Comparison of ENCODE assay signal across 20 cellular contexts in the genomic region with DNA sequence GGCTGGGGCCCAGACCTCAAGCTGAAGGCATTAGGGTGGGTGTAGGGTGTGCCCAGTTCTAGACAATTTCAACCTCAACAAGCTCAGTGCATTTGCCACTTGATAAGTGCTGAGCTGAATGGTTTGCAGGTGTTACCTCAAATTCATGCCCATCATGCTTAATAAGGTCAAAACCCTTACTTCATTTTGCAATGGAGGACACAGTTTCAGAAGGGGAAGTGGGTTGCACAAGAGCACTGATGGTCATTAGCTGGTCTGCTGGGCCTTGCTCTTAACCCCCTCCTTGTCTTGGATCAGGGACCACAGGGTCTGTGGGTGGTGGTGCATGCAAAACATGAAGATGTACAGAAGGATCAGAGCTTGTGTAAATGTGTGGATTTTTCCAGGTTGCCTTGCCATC.
A peak's percentile ranks its signal among the peaks of the same experiment; 100 is the strongest.
DNase-seq lines count a peak whose midpoint lies in the region; ATAC-seq and TF ChIP-seq lines count a peak whose summit lies in the region.
"Had no signal": no experiment of that assay in that cellular context is flagged by ENCODE, and none has a peak within 500 bp of the region (broad histone marks: within the 10 kb centered on the region; RNA-seq: fewer than 3 reads in every experiment).

No MANE protein-coding gene starts in this region.

- H3K4me1 Mint-ChIP-seq in CD14-positive monocyte = peaks cover 82% of the 10 kb centered on the region
- H3K4me1 Mint-ChIP-seq in stimulated activated memory B cell treated with anti-CD40 and anti-IgM and Interleukin-4, amounts not matched to agents 10 μg/mL and 1 μg/mL and 100 μg/mL, for 72 hours = peaks cover 62% of the 10 kb centered on the region
- H3K4me1 Mint-ChIP-seq in activated CD8-positive, alpha-beta T cell treated with anti-CD3 and anti-CD28 coated beads, Interleukin-2, amount 10 ng/mL, durations not matched to agents 7 days and 5 days (ENCODE audit: low read depth) = peaks cover 5% of the 10 kb centered on the region
- H3K4me1 Mint-ChIP-seq: stimulated activated effector memory CD8-positive, alpha-beta T cell treated with anti-CD3 and anti-CD28 coated beads, Interleukin-12 subunit alpha, Interleukin-12 subunit beta, amount 100 ng/mL, for 72 hours; T-helper 17 cell had no signal

- peaks cover 8 to 33% (median 21%) of the 10 kb centered on the region in 7 donors for H3K9me3 Mint-ChIP-seq in CD14-positive monocyte
- H3K9me3 Mint-ChIP-seq in stimulated activated memory B cell treated with anti-CD40 and anti-IgM and Interleukin-4, amounts not matched to agents 10 μg/mL and 1 μg/mL and 100 μg/mL, for 72 hours = peaks cover 13% of the 10 kb centered on the region
- peaks cover 8% of the 10 kb centered on the region for H3K9me3 Mint-ChIP-seq in activated CD8-positive, alpha-beta T cell treated with anti-CD3 and anti-CD28 coated beads, Interleukin-2, amount 10 ng/mL, durations not matched to agents 7 days and 5 days (ENCODE audit: insufficient read depth)

- intact Hi-C loops in CD14-positive monocyte (cut with micrococcal nuclease) = loop anchor here in 1 of 2 donors (5.0 kb wide), 1 partner anchor 68 kb away; no protein-coding TSS in a partner anchor

- CTCF ChIA-PET in activated CD8-positive, alpha-beta T cell treated with anti-CD3 and anti-CD28 coated beads, Interleukin-2, amount 10 ng/mL, durations not matched to agents 7 days and 5 days (lab: Charles Lee) = interaction anchor here (1.4 kb wide), 1 partner anchor 31 kb away, joined by 3 read pairs; no protein-coding TSS in a partner anchor

- no peak for TF ChIP-seq CTCF in CD14-positive monocyte (IDR thresholded peaks at IDR 0.05)

- H3K36me3 Mint-ChIP-seq in CD14-positive monocyte = peaks cover 20 to 26% of the 10 kb centered on the region in 2 donors
- peaks cover 24% of the 10 kb centered on the region for H3K36me3 Mint-ChIP-seq in stimulated activated memory B cell treated with anti-CD40 and anti-IgM and Interleukin-4, amounts not matched to agents 10 μg/mL and 1 μg/mL and 100 μg/mL, for 72 hours
- H3K36me3 Mint-ChIP-seq in activated CD8-positive, alpha-beta T cell treated with anti-CD3 and anti-CD28 coated beads, Interleukin-2, amount 10 ng/mL, durations not matched to agents 7 days and 5 days (ENCODE audit: low read depth) = no peaks in the 10 kb centered on the region
- H3K36me3 Mint-ChIP-seq: stimulated activated effector memory CD8-positive, alpha-beta T cell treated with anti-CD3 and anti-CD28 coated beads, Interleukin-12 subunit alpha, Interleukin-12 subunit beta, amount 100 ng/mL, for 72 hours had no signal

- H3K4me3 Mint-ChIP-seq in CD14-positive monocyte = peak overlapping the region; percentile 9 to 52
- no peak overlapping the region for H3K4me3 Mint-ChIP-seq in stimulated activated memory B cell treated with anti-CD40 and anti-IgM and Interleukin-4, amounts not matched to agents 10 μg/mL and 1 μg/mL and 100 μg/mL, for 72 hours
- no peak overlapping the region for H3K4me3 Mint-ChIP-seq in activated CD8-positive, alpha-beta T cell treated with anti-CD3 and anti-CD28 coated beads, Interleukin-2, amount 10 ng/mL, durations not matched to agents 7 days and 5 days
- H3K4me3 Mint-ChIP-seq: activated naive CD8-positive, alpha-beta T cell; nephron; stimulated activated effector memory CD8-positive, alpha-beta T cell treated with anti-CD3 and anti-CD28 coated beads, Interleukin-12 subunit alpha, Interleukin-12 subunit beta, amount 100 ng/mL, for 72 hours; T-helper 17 cell had no signal

- H3K27ac Mint-ChIP-seq in CD14-positive monocyte = peak overlapping the region; percentile 89 to 100 (median 96)
- peak overlapping the region; percentile 7 for H3K27ac Mint-ChIP-seq in stimulated activated memory B cell treated with anti-CD40 and anti-IgM and Interleukin-4, amounts not matched to agents 10 μg/mL and 1 μg/mL and 100 μg/mL, for 72 hours
- H3K27ac Mint-ChIP-seq in activated CD8-positive, alpha-beta T cell treated with anti-CD3 and anti-CD28 coated beads, Interleukin-2, amount 10 ng/mL, durations not matched to agents 7 days and 5 days = no peak overlapping the region
- H3K27ac Mint-ChIP-seq: activated naive CD8-positive, alpha-beta T cell; nephron; stimulated activated effector memory CD8-positive, alpha-beta T cell treated with anti-CD3 and anti-CD28 coated beads, Interleukin-12 subunit alpha, Interleukin-12 subunit beta, amount 100 ng/mL, for 72 hours; T-helper 17 cell had no signal

- H3K27me3 Mint-ChIP-seq in CD14-positive monocyte (ENCODE audit: low read depth in 3 of 3) = no peaks in the 10 kb centered on the region
- H3K27me3 Mint-ChIP-seq in stimulated activated memory B cell treated with anti-CD40 and anti-IgM and Interleukin-4, amounts not matched to agents 10 μg/mL and 1 μg/mL and 100 μg/mL, for 72 hours = no peaks in the 10 kb centered on the region
- peaks cover 14% of the 10 kb centered on the region for H3K27me3 Mint-ChIP-seq in activated CD8-positive, alpha-beta T cell treated with anti-CD3 and anti-CD28 coated beads, Interleukin-2, amount 10 ng/mL, durations not matched to agents 7 days and 5 days (ENCODE audit: low read depth)

- POLR2A ChIA-PET in activated CD8-positive, alpha-beta T cell treated with anti-CD3 and anti-CD28 coated beads, Interleukin-2, amount 10 ng/mL, durations not matched to agents 7 days and 5 days (lab: Charles Lee) = no interaction called here

- no peak for ATAC-seq in stimulated activated memory B cell treated with anti-CD40 and anti-IgM and Interleukin-4, amounts not matched to agents 10 μg/mL and 1 μg/mL and 100 μg/mL, for 72 hours
- no peak for ATAC-seq in activated CD8-positive, alpha-beta T cell treated with anti-CD3 and anti-CD28 coated beads, Interleukin-2, amount 10 ng/mL, durations not matched to agents 7 days and 5 days
- ATAC-seq: mucosa of descending colon; stimulated activated effector memory CD8-positive, alpha-beta T cell treated with anti-CD3 and anti-CD28 coated beads, Interleukin-12 subunit alpha, Interleukin-12 subunit beta, amount 100 ng/mL, for 72 hours; T-helper 17 cell had no signal

- peak; percentile 70 for DNase-seq in CD14-positive monocyte (ENCODE audit: low spot score)
- peak; percentile 71 for DNase-seq in MV-4-11 (lab: John Stamatoyannopoulos, UW)
- DNase-seq in iris pigment epithelial cell (ENCODE audit: low read depth) = peak; percentile 11
- DNase-seq in glomerular visceral epithelial cell (ENCODE audit: extremely low spot score) = no peak
- DNase-seq in cerebellar cortex (ENCODE audit: low spot score) = no peak
- DNase-seq in AG08395 (ENCODE audit: low spot score) = no peak
- no peak for DNase-seq in activated CD8-positive, alpha-beta T cell treated with anti-CD3 and anti-CD28 coated beads, Interleukin-2, amount 10 ng/mL, durations not matched to agents 7 days and 5 days
- DNase-seq: activated T-cell treated with anti-CD3 and anti-CD28 coated beads for 4 hours; GOT3; mucosa of descending colon; NCI-H1105; NCI-H187 treated with DMSO at 0.1 percent for 48 hours; NCI-H524 treated with DMSO at 0.1 percent for 48 hours; ovary; stimulated activated CD4-positive, alpha-beta T cell treated with anti-CD3 and anti-CD28 coated beads, Interleukin-4, amount 100 ng/mL, for 24 hours; T-helper 17 cell had no signal

Comparison
In these comparisons a context has a peak if more than half of its experiments do, and no peak if none do; other contexts are left out.
1. DNase-seq: peak in CD14-positive monocyte (single experiment), MV-4-11 (single experiment) and iris pigment epithelial cell (single experiment); none in glomerular visceral epithelial cell (single experiment), cerebellar cortex (single experiment), AG08395 (single experiment) and activated CD8-positive, alpha-beta T cell treated with anti-CD3 and anti-CD28 coated beads, Interleukin-2, amount 10 ng/mL, durations not matched to agents 7 days and 5 days (single experiment).
2. H3K4me3 Mint-ChIP-seq: peak in CD14-positive monocyte (2 of 2); none in stimulated activated memory B cell treated with anti-CD40 and anti-IgM and Interleukin-4, amounts not matched to agents 10 μg/mL and 1 μg/mL and 100 μg/mL, for 72 hours (single experiment) and activated CD8-positive, alpha-beta T cell treated with anti-CD3 and anti-CD28 coated beads, Interleukin-2, amount 10 ng/mL, durations not matched to agents 7 days and 5 days (single experiment).